8 cellular contexts compared by ENCODE assay signal in genomic region chr6:158703840-158704822, GRCh38. TPM values are rescaled to one million over a fixed set of nuclear protein-coding genes. Genes with fewer than 3 reads are reported as not detected.
DNase-seq lines count a peak whose midpoint lies in the region; ATAC-seq and TF ChIP-seq lines count a peak whose summit lies in the region.

No MANE protein-coding gene starts in this region.

- H3K36me3 ChIP-seq in Caco-2 (ENCODE audit: control insufficient read depth, insufficient read depth, low read length) (no peaks in the 10 kb centered on the region), Panc1 (ENCODE audit: control insufficient read depth, insufficient read depth, low read length) (no peaks in the 10 kb centered on the region)

- peak overlapping the region; percentile 84 for H3K4me3 Mint-ChIP-seq in Caco-2 (ENCODE audit: unreplicated experiment)
- peak overlapping the region; percentile 66 for H3K4me3 Mint-ChIP-seq in activated T-helper 1 cell treated with anti-CD3 and anti-CD28 coated beads, Interleukin-12 subunit alpha, Interleukin-12 subunit beta, Interleukin-2, Interleukin-4 antibody, amounts not matched to agents 30 ng/mL and 10 ng/mL and 1 ng/mL, durations not matched to agents 14 hours and 24 hours and 36 hours
- peak overlapping the region; percentile 67 for H3K4me3 Mint-ChIP-seq in natural killer cell treated with Interleukin-12 subunit alpha and Interleukin-12 subunit beta and Interleukin-15 and Interleukin-18, amount 100 ng/mL, for 72 hours

- BruUV-seq in Caco-2 (replicated peaks; lab: Mats Ljungman, UMichigan) (no TSS peak), Panc1 (replicated peaks; lab: Mats Ljungman, UMichigan) (no TSS peak)

- no peaks in the 10 kb centered on the region for H3K9me3 Mint-ChIP-seq in Caco-2 (ENCODE audit: unreplicated experiment)
- no peaks in the 10 kb centered on the region for H3K9me3 Mint-ChIP-seq in activated T-helper 1 cell treated with anti-CD3 and anti-CD28 coated beads, Interleukin-12 subunit alpha, Interleukin-12 subunit beta, Interleukin-2, Interleukin-4 antibody, amounts not matched to agents 30 ng/mL and 10 ng/mL and 1 ng/mL, durations not matched to agents 14 hours and 24 hours and 36 hours
- no peaks in the 10 kb centered on the region for H3K9me3 Mint-ChIP-seq in natural killer cell treated with Interleukin-12 subunit alpha and Interleukin-12 subunit beta and Interleukin-15 and Interleukin-18, amount 100 ng/mL, for 72 hours

- H3K27me3 ChIP-seq in Caco-2 (replicated peaks; ENCODE audit: control insufficient read depth, insufficient read depth, low read length) (no peaks in the 10 kb centered on the region), Panc1 (ENCODE audit: control insufficient read depth, insufficient read depth, low read length) (no peaks in the 10 kb centered on the region)

- ATAC-seq in Panc1 = peak; percentile 97
- ATAC-seq in natural killer cell treated with Interleukin-12 subunit alpha and Interleukin-12 subunit beta and Interleukin-15 and Interleukin-18, amount 100 ng/mL, for 72 hours = peak; percentile 95 to 96
- ATAC-seq in stimulated activated naive CD8-positive, alpha-beta T cell treated with anti-CD3 and anti-CD28 coated beads, Interleukin-15, Interleukin-2, amounts not matched to agents 100 U/mL and 50 U/mL, for 24 hours = peak; percentile 97

- peak overlapping the region; percentile 47 for H3K4me3 ChIP-seq in Caco-2 (ENCODE audit: low read depth, low read length)
- peak overlapping the region; percentile 41 to 65 for H3K4me3 ChIP-seq in Panc1 (ENCODE audit: low read depth in 2 of 2, low read length in 2 of 2)
- peak overlapping the region; percentile 50 for H3K4me3 ChIP-seq in fibroblast of mammary gland (ENCODE audit: control insufficient read depth, low read depth, low read length)

- in situ Hi-C loops in Panc1 (cut with HindIII; ENCODE audit: low pct_unique_long_range_greater_than_20kb, low sequenced_read_pairs) = no loop called here

- CTCF ChIA-PET in Caco-2 (lab: Charles Lee) = interaction anchor here (0.6 to 1.5 kb wide), 8 partner anchors 14 to 490 kb away, joined by 3 to 6 read pairs (median 3); partner anchors contain the start of gene RSPH3
- CTCF ChIA-PET in Panc1 (lab: Charles Lee) = interaction anchor here (0.5 to 1.1 kb wide), 4 partner anchors 13 to 384 kb away, joined by 3 to 4 read pairs (median 3); no protein-coding TSS in a partner anchor

- H3K9me3 ChIP-seq in Caco-2 (no peaks in the 10 kb centered on the region), Panc1 (ENCODE audit: control insufficient read depth, insufficient read depth, low read depth, low read length) (no peaks in the 10 kb centered on the region)

- H3K4me1 Mint-ChIP-seq in Caco-2 (ENCODE audit: low read depth, unreplicated experiment) = peaks cover 21% of the 10 kb centered on the region
- peaks cover 21% of the 10 kb centered on the region for H3K4me1 Mint-ChIP-seq in activated T-helper 1 cell treated with anti-CD3 and anti-CD28 coated beads, Interleukin-12 subunit alpha, Interleukin-12 subunit beta, Interleukin-2, Interleukin-4 antibody, amounts not matched to agents 30 ng/mL and 10 ng/mL and 1 ng/mL, durations not matched to agents 14 hours and 24 hours and 36 hours (ENCODE audit: low read depth)
- peaks cover 27 to 36% of the 10 kb centered on the region in 2 donors for H3K4me1 Mint-ChIP-seq in natural killer cell treated with Interleukin-12 subunit alpha and Interleukin-12 subunit beta and Interleukin-15 and Interleukin-18, amount 100 ng/mL, for 72 hours (ENCODE audit: low read depth in 2 of 2)

- H3K36me3 Mint-ChIP-seq in Caco-2 (ENCODE audit: insufficient read depth, unreplicated experiment) = peaks cover 6% of the 10 kb centered on the region
- H3K36me3 Mint-ChIP-seq in activated T-helper 1 cell treated with anti-CD3 and anti-CD28 coated beads, Interleukin-12 subunit alpha, Interleukin-12 subunit beta, Interleukin-2, Interleukin-4 antibody, amounts not matched to agents 30 ng/mL and 10 ng/mL and 1 ng/mL, durations not matched to agents 14 hours and 24 hours and 36 hours (ENCODE audit: low read depth) = peaks cover 20% of the 10 kb centered on the region
- no peaks in the 10 kb centered on the region for H3K36me3 Mint-ChIP-seq in natural killer cell treated with Interleukin-12 subunit alpha and Interleukin-12 subunit beta and Interleukin-15 and Interleukin-18, amount 100 ng/mL, for 72 hours

- H3K27ac Mint-ChIP-seq in Caco-2 (ENCODE audit: unreplicated experiment) = peak overlapping the region; percentile 92
- peak overlapping the region; percentile 67 for H3K27ac Mint-ChIP-seq in activated T-helper 1 cell treated with anti-CD3 and anti-CD28 coated beads, Interleukin-12 subunit alpha, Interleukin-12 subunit beta, Interleukin-2, Interleukin-4 antibody, amounts not matched to agents 30 ng/mL and 10 ng/mL and 1 ng/mL, durations not matched to agents 14 hours and 24 hours and 36 hours
- peak overlapping the region; percentile 68 to 85 for H3K27ac Mint-ChIP-seq in natural killer cell treated with Interleukin-12 subunit alpha and Interleukin-12 subunit beta and Interleukin-15 and Interleukin-18, amount 100 ng/mL, for 72 hours

- DNase-seq in Caco-2 (peak; percentile 80 to 89), GM20000 (ENCODE audit: low spot score) (peak; percentile 86), HPDE6-E6E7 (ENCODE audit: extremely low spot score) (peak; percentile 86), Panc1 (ENCODE audit: low read depth, low spot score) (peak; percentile 43), fibroblast of mammary gland (ENCODE audit: low read depth) (peak; percentile 42)
- DNase-seq in activated T-helper 1 cell treated with anti-CD3 and anti-CD28 coated beads, Interleukin-12 subunit alpha, Interleukin-12 subunit beta, Interleukin-2, Interleukin-4 antibody, amounts not matched to agents 30 ng/mL and 10 ng/mL and 1 ng/mL, durations not matched to agents 14 hours and 24 hours and 36 hours (ENCODE audit: low spot score) = peak; percentile 72
- peak; percentile 81 for DNase-seq in natural killer cell treated with Interleukin-12 subunit alpha and Interleukin-12 subunit beta and Interleukin-15 and Interleukin-18, amount 100 ng/mL, for 72 hours (ENCODE audit: low spot score)
- peak; percentile 84 for DNase-seq in stimulated activated naive CD8-positive, alpha-beta T cell treated with anti-CD3 and anti-CD28 coated beads, Interleukin-15, Interleukin-2, amounts not matched to agents 100 U/mL and 50 U/mL, for 24 hours

- H3K4me1 ChIP-seq in Caco-2 (peaks cover 43% of the 10 kb centered on the region), Panc1 (ENCODE audit: control insufficient read depth, insufficient read depth, low read length) (peaks cover 17% of the 10 kb centered on the region)

- H3K27ac ChIP-seq in Panc1 (ENCODE audit: low read length) = no peak overlapping the region; the same call in 1 of the 2 replicates

- intact Hi-C loops in Caco-2 (cut with micrococcal nuclease; ENCODE audit: unreplicated experiment) = loop anchor here (1.0 to 2.0 kb wide), 3 partner anchors 59 to 268 kb away; no protein-coding TSS in a partner anchor
- intact Hi-C loops in Panc1 (cut with micrococcal nuclease; ENCODE audit: unreplicated experiment) = loop anchor here (1.0 kb wide), 1 partner anchor 268 kb away; no protein-coding TSS in a partner anchor
- intact Hi-C loops in activated T-helper 1 cell treated with anti-CD3 and anti-CD28 coated beads, Interleukin-12 subunit alpha, Interleukin-12 subunit beta, Interleukin-2, Interleukin-4 antibody, amounts not matched to agents 30 ng/mL and 10 ng/mL and 1 ng/mL, durations not matched to agents 14 hours and 24 hours and 36 hours (cut with micrococcal nuclease) = loop anchor here (1.0 to 5.0 kb wide), 4 partner anchors 17 to 430 kb away; no protein-coding TSS in a partner anchor

- POLR2A ChIA-PET in Caco-2 (lab: Charles Lee) (interaction anchor here (0.6 kb wide), 2 partner anchors 52 to 99 kb away, joined by 3 read pairs; no protein-coding TSS in a partner anchor), Panc1 (lab: Charles Lee) (interaction anchor here (0.5 kb wide), 1 partner anchor 60 kb away, joined by 8 read pairs; no protein-coding TSS in a partner anchor)

- TF ChIP-seq CTCF in Caco-2 (IDR thresholded peaks at IDR 0.05; ENCODE audit: insufficient read depth in 1 of 2, low read depth in 1 of 2, low read length in 1 of 2, severe bottlenecking in 1 of 2, unreplicated experiment in 1 of 2) (peak; percentile 91 to 96), GM20000 (IDR thresholded peaks at IDR 0.05; ENCODE audit: extremely low read depth, missing control alignments) (peak; percentile 100), Panc1 (IDR thresholded peaks at IDR 0.05) (peak; percentile 100), fibroblast of mammary gland (conservative IDR thresholded peaks at IDR 0.05; ENCODE audit: control insufficient read depth, insufficient read depth, low read depth, low read length) (peak; percentile 70)

- H3K27me3 Mint-ChIP-seq in Caco-2 (ENCODE audit: insufficient read depth, unreplicated experiment) = no peaks in the 10 kb centered on the region
- H3K27me3 Mint-ChIP-seq in activated T-helper 1 cell treated with anti-CD3 and anti-CD28 coated beads, Interleukin-12 subunit alpha, Interleukin-12 subunit beta, Interleukin-2, Interleukin-4 antibody, amounts not matched to agents 30 ng/mL and 10 ng/mL and 1 ng/mL, durations not matched to agents 14 hours and 24 hours and 36 hours (ENCODE audit: insufficient read depth) = no peaks in the 10 kb centered on the region
- H3K27me3 Mint-ChIP-seq in natural killer cell treated with Interleukin-12 subunit alpha and Interleukin-12 subunit beta and Interleukin-15 and Interleukin-18, amount 100 ng/mL, for 72 hours = no peaks in the 10 kb centered on the region

RNA-seq across cellular contexts. Expression of gene SYTL3, which starts 54.3 kb away (rescaled TPM):
- total RNA-seq in Caco-2 (2022) (0.86 and 1.1 TPM in 2 replicates), Panc1 (2021; ENCODE audit: unreplicated experiment) (1.4 TPM)
- 0.64 TPM for polyA plus RNA-seq in Panc1 (2012; ENCODE audit: insufficient read length)
- total RNA-seq in activated T-helper 1 cell treated with anti-CD3 and anti-CD28 coated beads, Interleukin-12 subunit alpha, Interleukin-12 subunit beta, Interleukin-2, Interleukin-4 antibody, amounts not matched to agents 30 ng/mL and 10 ng/mL and 1 ng/mL, durations not matched to agents 14 hours and 24 hours and 36 hours = 123 and 139 TPM in 2 replicates
- total RNA-seq in natural killer cell treated with Interleukin-12 subunit alpha and Interleukin-12 subunit beta and Interleukin-15 and Interleukin-18, amount 100 ng/mL, for 72 hours = 100 to 1,000 TPM; 199 to 246 TPM

RNA-seq across cellular contexts. Expression of gene DYNLT1, which starts 59.6 kb away (rescaled TPM):
- total RNA-seq in Caco-2 (2022) (95.6 and 96.6 TPM in 2 replicates), Panc1 (2021; ENCODE audit: unreplicated experiment) (137 TPM)
- polyA plus RNA-seq in Panc1 (2012; ENCODE audit: insufficient read length) = 105 TPM
- 103 and 105 TPM in 2 replicates for total RNA-seq in activated T-helper 1 cell treated with anti-CD3 and anti-CD28 coated beads, Interleukin-12 subunit alpha, Interleukin-12 subunit beta, Interleukin-2, Interleukin-4 antibody, amounts not matched to agents 30 ng/mL and 10 ng/mL and 1 ng/mL, durations not matched to agents 14 hours and 24 hours and 36 hours
- 100 to 1,000 TPM; 117 to 157 TPM for total RNA-seq in natural killer cell treated with Interleukin-12 subunit alpha and Interleukin-12 subunit beta and Interleukin-15 and Interleukin-18, amount 100 ng/mL, for 72 hours

Comparison
In these comparisons a context has a peak if more than half of its experiments do, and no peak if none do; other contexts are left out.
1. RNA of gene SYTL3, which starts 54.3 kb away (total RNA-seq): 199 to 246 TPM in natural killer cell treated with Interleukin-12 subunit alpha and Interleukin-12 subunit beta and Interleukin-15 and Interleukin-18, amount 100 ng/mL, for 72 hours and 123 to 139 TPM in activated T-helper 1 cell treated with anti-CD3 and anti-CD28 coated beads, Interleukin-12 subunit alpha, Interleukin-12 subunit beta, Interleukin-2, Interleukin-4 antibody, amounts not matched to agents 30 ng/mL and 10 ng/mL and 1 ng/mL, durations not matched to agents 14 hours and 24 hours and 36 hours; 1.4 TPM in Panc1 (single experiment) and 0.86 to 1.1 TPM in Caco-2; every median in the first group is over 10 times any median in the second.
2. Peak in every context shown above with its lines, with median percentiles within 50 percentile points of each other: DNase-seq, H3K4me3 ChIP-seq, H3K27ac Mint-ChIP-seq, H3K4me3 Mint-ChIP-seq, CTCF ChIP-seq and ATAC-seq.